In the genomic region with DNA sequence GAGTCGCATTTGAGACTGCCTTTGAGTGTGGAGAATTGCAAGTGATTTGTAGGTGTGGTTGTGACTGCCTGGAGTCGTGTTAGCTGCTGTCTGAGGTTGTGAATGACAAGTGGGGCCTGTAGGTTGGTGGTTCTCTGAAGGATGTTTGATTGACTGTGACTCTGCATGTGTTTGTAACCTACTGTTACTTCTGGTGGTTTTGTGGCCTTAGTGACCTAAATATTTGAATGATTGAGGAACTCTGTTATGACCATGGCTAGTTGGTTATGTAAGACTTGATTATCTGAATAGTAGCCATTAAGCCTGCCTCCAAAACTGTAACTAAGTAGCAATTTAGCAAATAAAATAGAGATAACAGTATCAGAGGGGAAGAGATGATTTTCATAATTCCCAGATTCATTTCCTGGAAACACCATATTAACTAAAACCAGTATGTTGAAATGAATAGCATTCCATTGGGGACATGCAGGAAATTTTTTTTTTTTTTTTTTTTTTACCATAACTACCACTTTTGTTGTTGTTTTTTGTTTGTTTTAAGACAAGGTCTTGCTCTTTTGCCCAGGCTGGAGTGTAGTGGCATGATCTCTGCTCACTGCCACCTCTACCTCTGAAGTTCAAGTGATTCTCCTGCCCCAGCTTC, we compare ENCODE assay signal across 8 cellular contexts. TPM values are rescaled to one million over a fixed set of nuclear protein-coding genes. Genes with fewer than 3 reads are reported as not detected.
DNase-seq lines count a peak whose midpoint lies in the region; ATAC-seq, FAIRE-seq and TF ChIP-seq lines count a peak whose summit lies in the region.

No MANE protein-coding gene starts in this region.

- in situ Hi-C loops in brain microvascular endothelial cell (cut with HindIII; ENCODE audit: low pct_ligation_motif_present, low sequenced_read_pairs), result no loop called here

- WGBS in mesendoderm (ENCODE audit: extremely low coverage, insufficient coverage, low lambda C conversion rate), result no CpG with 5 or more reads among the region's 2 CpGs

- no peak overlapping the region for H3K4ac ChIP-seq in mesendoderm (ENCODE audit: low read depth, low read length)

- peak; percentile 73 for FAIRE-seq in HTR-8/SVneo (lab: Jason Lieb, UNC)

- no peaks in the 10 kb centered on the region for H3K27me3 ChIP-seq in brain microvascular endothelial cell (replicated peaks)
- H3K27me3 ChIP-seq in mesendoderm (ENCODE audit: insufficient read depth, low read length, poor library complexity), result no peaks in the 10 kb centered on the region

- ATAC-seq in GM18498 (IDR thresholded peaks at IDR 0.05; ENCODE audit: unreplicated experiment), result peak; percentile 11

- no peak for TF ChIP-seq CTCF in brain microvascular endothelial cell (IDR thresholded peaks at IDR 0.05; ENCODE audit: low read depth, low read length, missing control alignments)

- H3K79me2 ChIP-seq in mesendoderm (ENCODE audit: control insufficient read depth, insufficient read depth, low read length), result no peaks in the 10 kb centered on the region

- no peak overlapping the region for H2BK120ac ChIP-seq in mesendoderm (ENCODE audit: low read depth, low read length)

- H3K27ac ChIP-seq in brain microvascular endothelial cell (no peak overlapping the region), mesendoderm (ENCODE audit: low read depth, low read length) (no peak overlapping the region)

- peak; percentile 6 for DNase-seq in HTR-8/SVneo (ENCODE audit: insufficient read length, low spot score)
- no peak for DNase-seq in brain microvascular endothelial cell
- DNase-seq in mesendoderm, result no peak
- no peak for DNase-seq in NCI-H2081 (lab: John Stamatoyannopoulos, UW)
- DNase-seq in NCI-H1048 (lab: John Stamatoyannopoulos, UW), result no peak
- no peak for DNase-seq in NCI-H748 (lab: John Stamatoyannopoulos, UW; ENCODE audit: unreplicated experiment)
- DNase-seq in SHP77 treated with DMSO at 0.1 percent for 48 hours (lab: John Stamatoyannopoulos, UW), result no peak

- no peaks in the 10 kb centered on the region for H3K36me3 ChIP-seq in brain microvascular endothelial cell (replicated peaks)
- no peaks in the 10 kb centered on the region for H3K36me3 ChIP-seq in mesendoderm (ENCODE audit: control insufficient read depth, insufficient read depth, low read length)

- H3K4me3 ChIP-seq in brain microvascular endothelial cell (ENCODE audit: low read depth, low read length), result peak overlapping the region; percentile 83
- peak overlapping the region; percentile 76 for H3K4me3 ChIP-seq in mesendoderm (ENCODE audit: low read length)

- no peak overlapping the region for H4K8ac ChIP-seq in mesendoderm (ENCODE audit: low read depth, low read length)

- H3K9ac ChIP-seq in mesendoderm (ENCODE audit: low read length), result peak overlapping the region; percentile 84

- peak overlapping the region; percentile 90 for H3K56ac ChIP-seq in mesendoderm (ENCODE audit: low read length)

- no peak overlapping the region for H2BK15ac ChIP-seq in mesendoderm (replicated peaks; ENCODE audit: low read depth)

- no peak overlapping the region for H2AK5ac ChIP-seq in mesendoderm (ENCODE audit: low read length)

- H4K5ac ChIP-seq in mesendoderm (ENCODE audit: low read length), result no peak overlapping the region

- no peak overlapping the region for H3K18ac ChIP-seq in mesendoderm (ENCODE audit: low read length)

- H3K23ac ChIP-seq in mesendoderm (ENCODE audit: low read length), result no peak overlapping the region

- no peaks in the 10 kb centered on the region for H3K79me1 ChIP-seq in mesendoderm (ENCODE audit: low read length)

- H2BK5ac ChIP-seq in mesendoderm (ENCODE audit: low read length), result no peak overlapping the region

- H3K4me1 ChIP-seq in mesendoderm (ENCODE audit: control insufficient read depth, low read depth, low read length), result no peaks in the 10 kb centered on the region

- H3K4me2 ChIP-seq in mesendoderm (ENCODE audit: low read length), result peak overlapping the region; percentile 34

RNA-seq across cellular contexts. Expression of gene ZNF382, which starts 0.8 kb away (rescaled TPM):
- 2.3 TPM for polyA plus RNA-seq in mesendoderm (2013, experiment 1 of 2)
- polyA plus RNA-seq in mesendoderm (2013, experiment 2 of 2), result 2.2 TPM

RNA-seq across cellular contexts. Expression of gene ZNF529, which starts 32.9 kb away (rescaled TPM):
- 7.5 TPM for polyA plus RNA-seq in mesendoderm (2013, experiment 1 of 2)
- polyA plus RNA-seq in mesendoderm (2013, experiment 2 of 2), result 7.7 TPM
